1 cellular context compared by ENCODE assay signal in the genomic region with DNA sequence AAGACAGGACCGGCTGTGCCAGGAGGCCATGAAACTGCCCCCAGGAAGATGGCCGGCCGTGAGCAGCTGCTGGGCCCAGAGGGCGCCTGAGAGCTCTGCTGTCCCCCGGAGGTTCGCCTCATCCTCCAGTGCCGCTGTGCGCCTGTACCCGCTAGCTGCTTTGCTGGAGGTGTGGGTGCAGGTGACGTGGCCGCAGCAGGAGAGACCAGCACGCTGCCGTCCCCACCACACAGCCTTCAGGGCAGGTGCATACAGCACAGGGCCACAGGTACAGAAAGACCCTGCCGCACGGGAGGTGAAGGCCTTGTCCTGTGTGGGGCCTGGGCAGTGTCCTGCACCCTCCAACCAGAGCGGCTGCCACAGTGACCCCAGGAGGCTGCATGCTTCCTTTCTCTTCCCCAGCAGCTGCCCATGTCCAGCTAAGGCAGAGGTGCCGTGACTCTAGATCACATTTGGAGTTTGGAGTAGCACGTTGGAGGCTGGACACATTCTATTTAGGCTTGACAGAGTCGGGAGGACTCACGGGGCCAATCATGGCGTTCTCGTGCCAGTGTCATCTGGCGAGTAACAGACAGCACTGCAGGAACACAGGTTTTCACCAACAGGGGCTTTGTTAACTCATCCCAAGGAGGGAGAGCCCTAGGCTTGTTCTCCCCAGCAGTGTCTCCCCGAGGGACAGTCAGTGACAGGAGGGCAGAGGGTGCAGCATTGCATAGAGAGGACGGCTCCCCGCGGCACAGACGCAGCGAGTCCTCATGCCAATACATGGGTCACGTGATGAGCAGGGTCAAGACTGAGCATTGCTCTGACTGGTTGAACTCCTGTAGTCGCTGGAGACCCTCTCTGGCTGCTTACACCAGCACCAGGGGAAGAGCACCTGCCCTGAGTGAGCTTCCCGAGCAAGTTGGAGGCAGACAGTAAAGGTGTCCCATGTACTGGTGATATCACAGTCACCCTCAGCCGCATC.
A peak's percentile ranks its signal among the peaks of the same experiment; 100 is the strongest.
TF ChIP-seq lines count a peak whose summit lies in the region.

No MANE protein-coding gene starts in this region.

TF ChIP-seq in HepG2, 621 proteins besides CTCF, POLR2A, EP300 and RAD21 (continues in another document):
- TF ChIP-seq ZFP1 (CRISPR knock-in tag; IDR thresholded peaks at IDR 0.05) = no peak
- peak; percentile 38; the same call in 1 of the 2 replicates for TF ChIP-seq TBX2 (CRISPR knock-in tag; IDR thresholded peaks at IDR 0.05; ENCODE audit: borderline replicate concordance)
- TF ChIP-seq TFE3 (CRISPR knock-in tag; IDR thresholded peaks at IDR 0.05) = no peak
- no peak for TF ChIP-seq ARID2 (CRISPR knock-in tag; IDR thresholded peaks at IDR 0.05; ENCODE audit: borderline replicate concordance)
- TF ChIP-seq ZNF512 (CRISPR knock-in tag; IDR thresholded peaks at IDR 0.05) = no peak
- TF ChIP-seq, protein P1, sequence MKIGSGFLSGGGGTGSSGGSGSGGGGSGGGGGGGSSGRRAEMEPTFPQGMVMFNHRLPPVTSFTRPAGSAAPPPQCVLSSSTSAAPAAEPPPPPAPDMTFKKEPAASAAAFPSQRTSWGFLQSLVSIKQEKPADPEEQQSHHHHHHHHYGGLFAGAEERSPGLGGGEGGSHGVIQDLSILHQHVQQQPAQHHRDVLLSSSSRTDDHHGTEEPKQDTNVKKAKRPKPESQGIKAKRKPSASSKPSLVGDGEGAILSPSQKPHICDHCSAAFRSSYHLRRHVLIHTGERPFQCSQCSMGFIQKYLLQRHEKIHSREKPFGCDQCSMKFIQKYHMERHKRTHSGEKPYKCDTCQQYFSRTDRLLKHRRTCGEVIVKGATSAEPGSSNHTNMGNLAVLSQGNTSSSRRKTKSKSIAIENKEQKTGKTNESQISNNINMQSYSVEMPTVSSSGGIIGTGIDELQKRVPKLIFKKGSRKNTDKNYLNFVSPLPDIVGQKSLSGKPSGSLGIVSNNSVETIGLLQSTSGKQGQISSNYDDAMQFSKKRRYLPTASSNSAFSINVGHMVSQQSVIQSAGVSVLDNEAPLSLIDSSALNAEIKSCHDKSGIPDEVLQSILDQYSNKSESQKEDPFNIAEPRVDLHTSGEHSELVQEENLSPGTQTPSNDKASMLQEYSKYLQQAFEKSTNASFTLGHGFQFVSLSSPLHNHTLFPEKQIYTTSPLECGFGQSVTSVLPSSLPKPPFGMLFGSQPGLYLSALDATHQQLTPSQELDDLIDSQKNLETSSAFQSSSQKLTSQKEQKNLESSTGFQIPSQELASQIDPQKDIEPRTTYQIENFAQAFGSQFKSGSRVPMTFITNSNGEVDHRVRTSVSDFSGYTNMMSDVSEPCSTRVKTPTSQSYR (CRISPR knock-in tag; IDR thresholded peaks at IDR 0.05; ENCODE audit: borderline replicate concordance) = no peak
- no peak for TF ChIP-seq ZNF3 (CRISPR knock-in tag; IDR thresholded peaks at IDR 0.05)
- TF ChIP-seq NONO (IDR thresholded peaks at IDR 0.05) = no peak
- TF ChIP-seq NONO (CRISPR knock-in tag; conservative IDR thresholded peaks at IDR 0.05) = no peak
- no peak for TF ChIP-seq ONECUT2 (CRISPR knock-in tag; IDR thresholded peaks at IDR 0.05)
- TF ChIP-seq, protein P2, sequence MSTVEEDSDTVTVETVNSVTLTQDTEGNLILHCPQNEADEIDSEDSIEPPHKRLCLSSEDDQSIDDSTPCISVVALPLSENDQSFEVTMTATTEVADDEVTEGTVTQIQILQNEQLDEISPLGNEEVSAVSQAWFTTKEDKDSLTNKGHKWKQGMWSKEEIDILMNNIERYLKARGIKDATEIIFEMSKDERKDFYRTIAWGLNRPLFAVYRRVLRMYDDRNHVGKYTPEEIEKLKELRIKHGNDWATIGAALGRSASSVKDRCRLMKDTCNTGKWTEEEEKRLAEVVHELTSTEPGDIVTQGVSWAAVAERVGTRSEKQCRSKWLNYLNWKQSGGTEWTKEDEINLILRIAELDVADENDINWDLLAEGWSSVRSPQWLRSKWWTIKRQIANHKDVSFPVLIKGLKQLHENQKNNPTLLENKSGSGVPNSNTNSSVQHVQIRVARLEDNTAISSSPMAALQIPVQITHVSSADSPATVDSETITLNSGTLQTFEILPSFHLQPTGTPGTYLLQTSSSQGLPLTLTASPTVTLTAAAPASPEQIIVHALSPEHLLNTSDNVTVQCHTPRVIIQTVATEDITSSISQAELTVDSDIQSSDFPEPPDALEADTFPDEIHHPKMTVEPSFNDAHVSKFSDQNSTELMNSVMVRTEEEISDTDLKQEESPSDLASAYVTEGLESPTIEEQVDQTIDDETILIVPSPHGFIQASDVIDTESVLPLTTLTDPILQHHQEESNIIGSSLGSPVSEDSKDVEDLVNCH (CRISPR knock-in tag; IDR thresholded peaks at IDR 0.05) = no peak
- TF ChIP-seq SMAD9 (CRISPR knock-in tag; IDR thresholded peaks at IDR 0.05) = no peak
- no peak for TF ChIP-seq TBX3 (IDR thresholded peaks at IDR 0.05; ENCODE audit: borderline replicate concordance)
- no peak for TF ChIP-seq SETDB1 (CRISPR knock-in tag; IDR thresholded peaks at IDR 0.05; ENCODE audit: borderline replicate concordance)
- TF ChIP-seq TFAP4 (IDR thresholded peaks at IDR 0.05; ENCODE audit: borderline replicate concordance, low read depth) = peak; percentile 29; the same call in 1 of the 2 replicates
- no peak for TF ChIP-seq NFE2 (CRISPR knock-in tag; IDR thresholded peaks at IDR 0.05)
- TF ChIP-seq ZBTB38 (CRISPR knock-in tag; IDR thresholded peaks at IDR 0.05) = 0 out of 2 replicates have a peak, but pooled peaks have one; percentile 18
- TF ChIP-seq ZNF572 (CRISPR knock-in tag; IDR thresholded peaks at IDR 0.05) = 0 out of 2 replicates have a peak, but pooled peaks have one; percentile 38
- TF ChIP-seq TIGD3 (CRISPR knock-in tag; IDR thresholded peaks at IDR 0.05; ENCODE audit: borderline replicate concordance) = no peak
- no peak for TF ChIP-seq ZNF878 (CRISPR knock-in tag; IDR thresholded peaks at IDR 0.05)
- TF ChIP-seq, protein P3, sequence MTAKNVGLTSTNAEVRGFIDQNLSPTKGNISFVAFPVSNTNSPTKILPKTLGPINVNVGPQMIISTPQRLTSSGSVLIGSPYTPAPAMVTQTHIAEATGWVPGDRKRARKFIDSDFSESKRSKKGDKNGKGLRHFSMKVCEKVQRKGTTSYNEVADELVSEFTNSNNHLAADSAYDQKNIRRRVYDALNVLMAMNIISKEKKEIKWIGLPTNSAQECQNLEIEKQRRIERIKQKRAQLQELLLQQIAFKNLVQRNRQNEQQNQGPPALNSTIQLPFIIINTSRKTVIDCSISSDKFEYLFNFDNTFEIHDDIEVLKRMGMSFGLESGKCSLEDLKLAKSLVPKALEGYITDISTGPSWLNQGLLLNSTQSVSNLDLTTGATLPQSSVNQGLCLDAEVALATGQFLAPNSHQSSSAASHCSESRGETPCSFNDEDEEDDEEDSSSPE (CRISPR knock-in tag; IDR thresholded peaks at IDR 0.05) = no peak
- TF ChIP-seq, protein P4, sequence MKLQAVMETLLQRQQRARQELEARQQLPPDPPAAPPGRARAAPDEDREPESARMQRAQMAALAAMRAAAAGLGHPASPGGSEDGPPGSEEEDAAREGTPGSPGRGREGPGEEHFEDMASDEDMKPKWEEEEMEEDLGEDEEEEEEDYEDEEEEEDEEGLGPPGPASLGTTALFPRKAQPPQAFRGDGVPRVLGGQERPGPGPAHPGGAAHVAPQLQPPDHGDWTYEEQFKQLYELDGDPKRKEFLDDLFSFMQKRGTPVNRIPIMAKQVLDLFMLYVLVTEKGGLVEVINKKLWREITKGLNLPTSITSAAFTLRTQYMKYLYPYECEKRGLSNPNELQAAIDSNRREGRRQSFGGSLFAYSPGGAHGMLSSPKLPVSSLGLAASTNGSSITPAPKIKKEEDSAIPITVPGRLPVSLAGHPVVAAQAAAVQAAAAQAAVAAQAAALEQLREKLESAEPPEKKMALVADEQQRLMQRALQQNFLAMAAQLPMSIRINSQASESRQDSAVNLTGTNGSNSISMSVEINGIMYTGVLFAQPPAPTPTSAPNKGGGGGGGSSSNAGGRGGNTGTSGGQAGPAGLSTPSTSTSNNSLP (IDR thresholded peaks at IDR 0.05; ENCODE audit: low read depth, low read length) = no peak
- no peak for TF ChIP-seq ARNTL (CRISPR knock-in tag; IDR thresholded peaks at IDR 0.05)
- TF ChIP-seq, protein P5, sequence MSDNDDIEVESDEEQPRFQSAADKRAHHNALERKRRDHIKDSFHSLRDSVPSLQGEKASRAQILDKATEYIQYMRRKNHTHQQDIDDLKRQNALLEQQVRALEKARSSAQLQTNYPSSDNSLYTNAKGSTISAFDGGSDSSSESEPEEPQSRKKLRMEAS (IDR thresholded peaks at IDR 0.05) = peak; percentile 20; the same call in 1 of the 2 replicates
- TF ChIP-seq ZBTB3 (CRISPR knock-in tag; IDR thresholded peaks at IDR 0.05; ENCODE audit: borderline replicate concordance, low read depth) = no peak
- no peak for TF ChIP-seq ZBTB25 (CRISPR knock-in tag; IDR thresholded peaks at IDR 0.05)
- no peak for TF ChIP-seq ZFP36L2 (CRISPR knock-in tag; IDR thresholded peaks at IDR 0.05)
- peak; percentile 39 for TF ChIP-seq HNRNPLL (IDR thresholded peaks at IDR 0.05; ENCODE audit: low read depth, low read length, poor library complexity, severe bottlenecking)
- no peak for TF ChIP-seq JUND (CRISPR knock-in tag; IDR thresholded peaks at IDR 0.05)
- TF ChIP-seq ZNF549 (CRISPR knock-in tag; IDR thresholded peaks at IDR 0.05) = no peak
- peak; percentile 41; the same call in 1 of the 2 replicates for TF ChIP-seq SPEN (CRISPR knock-in tag; IDR thresholded peaks at IDR 0.05; ENCODE audit: low read depth)
- no peak for TF ChIP-seq AHR (CRISPR knock-in tag; IDR thresholded peaks at IDR 0.05)
- TF ChIP-seq NFIB (CRISPR knock-in tag; IDR thresholded peaks at IDR 0.05; ENCODE audit: borderline replicate concordance) = no peak
- TF ChIP-seq ZNF605 (CRISPR knock-in tag; IDR thresholded peaks at IDR 0.05) = no peak
- TF ChIP-seq, protein P6, sequence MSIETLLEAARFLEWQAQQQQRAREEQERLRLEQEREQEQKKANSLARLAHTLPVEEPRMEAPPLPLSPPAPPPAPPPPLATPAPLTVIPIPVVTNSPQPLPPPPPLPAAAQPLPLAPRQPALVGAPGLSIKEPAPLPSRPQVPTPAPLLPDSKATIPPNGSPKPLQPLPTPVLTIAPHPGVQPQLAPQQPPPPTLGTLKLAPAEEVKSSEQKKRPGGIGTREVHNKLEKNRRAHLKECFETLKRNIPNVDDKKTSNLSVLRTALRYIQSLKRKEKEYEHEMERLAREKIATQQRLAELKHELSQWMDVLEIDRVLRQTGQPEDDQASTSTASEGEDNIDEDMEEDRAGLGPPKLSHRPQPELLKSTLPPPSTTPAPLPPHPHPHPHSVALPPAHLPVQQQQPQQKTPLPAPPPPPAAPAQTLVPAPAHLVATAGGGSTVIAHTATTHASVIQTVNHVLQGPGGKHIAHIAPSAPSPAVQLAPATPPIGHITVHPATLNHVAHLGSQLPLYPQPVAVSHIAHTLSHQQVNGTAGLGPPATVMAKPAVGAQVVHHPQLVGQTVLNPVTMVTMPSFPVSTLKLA (IDR thresholded peaks at IDR 0.05) = no peak
- no peak for TF ChIP-seq RARA (CRISPR knock-in tag; IDR thresholded peaks at IDR 0.05)
- TF ChIP-seq ZKSCAN1 (IDR thresholded peaks at IDR 0.05; ENCODE audit: low read length) = no peak
- no peak for TF ChIP-seq HMG20B (CRISPR knock-in tag; conservative IDR thresholded peaks at IDR 0.05)
